8 cellular contexts compared by ENCODE assay signal in the genomic region with DNA sequence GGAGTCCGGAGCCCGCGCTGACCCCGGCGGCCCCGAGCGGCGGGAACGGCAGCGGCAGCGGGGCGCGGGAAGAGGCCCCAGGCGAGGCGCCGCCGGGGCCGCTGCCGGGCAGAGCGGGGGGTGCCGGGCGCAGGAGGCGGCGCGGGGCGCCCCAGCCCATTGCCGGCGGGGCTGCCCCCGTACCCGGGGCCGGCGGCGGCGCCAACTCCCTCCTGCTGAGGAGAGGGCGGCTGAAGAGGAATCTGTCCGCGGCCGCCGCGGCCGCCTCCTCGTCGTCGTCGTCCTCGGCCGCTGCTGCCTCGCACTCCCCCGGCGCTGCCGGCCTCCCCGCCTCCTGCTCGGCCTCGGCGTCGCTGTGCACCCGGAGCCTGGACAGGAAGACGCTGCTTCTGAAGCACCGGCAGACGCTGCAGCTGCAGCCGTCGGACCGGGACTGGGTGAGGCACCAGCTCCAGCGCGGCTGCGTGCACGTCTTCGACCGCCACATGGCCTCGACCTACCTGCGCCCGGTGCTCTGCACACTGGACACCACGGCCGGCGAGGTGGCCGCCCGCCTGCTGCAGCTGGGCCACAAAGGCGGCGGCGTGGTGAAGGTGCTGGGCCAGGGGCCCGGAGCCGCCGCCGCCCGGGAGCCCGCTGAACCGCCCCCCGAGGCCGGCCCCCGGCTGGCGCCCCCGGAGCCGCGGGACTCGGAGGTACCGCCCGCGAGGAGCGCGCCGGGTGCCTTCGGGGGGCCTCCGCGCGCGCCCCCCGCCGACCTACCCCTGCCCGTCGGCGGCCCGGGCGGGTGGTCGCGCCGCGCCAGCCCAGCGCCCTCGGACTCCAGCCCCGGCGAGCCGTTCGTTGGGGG. TPM values are rescaled to one million over a fixed set of nuclear protein-coding genes. Genes with fewer than 3 reads are reported as not detected.
DNase-seq lines count a peak whose midpoint lies in the region; TF ChIP-seq lines count a peak whose summit lies in the region.

No MANE protein-coding gene starts in this region.

- no peak for TF ChIP-seq CTCF in Calu3 (IDR thresholded peaks at IDR 0.05; ENCODE audit: unreplicated experiment)
- no peak for TF ChIP-seq CTCF in GM20000 (IDR thresholded peaks at IDR 0.05; ENCODE audit: extremely low read depth, missing control alignments)
- TF ChIP-seq CTCF in SU-DHL-6 (IDR thresholded peaks at IDR 0.05; ENCODE audit: insufficient read depth, low read length, poor library complexity, severe bottlenecking), result no peak
- no peak for TF ChIP-seq CTCF in adrenal gland (IDR thresholded peaks at IDR 0.05)
- TF ChIP-seq CTCF in left ventricle myocardium inferior (IDR thresholded peaks at IDR 0.05; ENCODE audit: borderline replicate concordance), result no peak

- no peaks in the 10 kb centered on the region for H3K9me3 Mint-ChIP-seq in Calu3 (ENCODE audit: low read depth, unreplicated experiment)

- no peaks in the 10 kb centered on the region for H3K9me2 ChIP-seq in SU-DHL-6 (replicated peaks; ENCODE audit: insufficient read depth, low read length)

- no TSS peak for BruUV-seq in Calu3 (replicated peaks; lab: Mats Ljungman, UMichigan)

- peak overlapping the region; percentile 62 for H3K4me3 ChIP-seq in SU-DHL-6 (ENCODE audit: insufficient read depth, low read length, poor library complexity, severe bottlenecking)
- H3K4me3 ChIP-seq in adrenal gland, result peak overlapping the region in 3 of 4 donors; percentile 57 to 93 (median 67)
- peak overlapping the region; percentile 75 for H3K4me3 ChIP-seq in left ventricle myocardium inferior

- H3K79me2 ChIP-seq in SU-DHL-6 (ENCODE audit: insufficient read depth, low read length), result peaks cover 33% of the 10 kb centered on the region

- TF ChIP-seq POLR2A in adrenal gland (IDR thresholded peaks at IDR 0.05), result peak in 1 of 2 donors; percentile 35

- intact Hi-C loops in Calu3 (cut with micrococcal nuclease; ENCODE audit: unreplicated experiment), result loop anchor here (2.0 to 5.0 kb wide), 8 partner anchors 41 to 389 kb away; partner anchors contain the start of gene TNFRSF11A
- intact Hi-C loops in adrenal gland (cut with DNase I), result loop anchor here (5.0 to 10.0 kb wide), 3 partner anchors 139 to 699 kb away; no protein-coding TSS in a partner anchor
- intact Hi-C loops in left ventricle myocardium inferior (cut with micrococcal nuclease), result loop anchor here (10.0 kb wide), 1 partner anchor 131 kb away; no protein-coding TSS in a partner anchor

- peaks cover 19% of the 10 kb centered on the region; the same call in 1 of the 2 replicates for H3F3A ChIP-seq in SU-DHL-6 (ENCODE audit: insufficient read depth)

- H3K4me1 ChIP-seq in adrenal gland (replicated peaks in 1 of 2) (peaks cover 0 to 19% of the 10 kb centered on the region in 2 donors), left ventricle myocardium inferior (peaks cover 47% of the 10 kb centered on the region)

- no peaks in the 10 kb centered on the region for H3K9me3 ChIP-seq in SU-DHL-6 (ENCODE audit: insufficient read depth, low read length)
- no peaks in the 10 kb centered on the region for H3K9me3 ChIP-seq in adrenal gland (replicated peaks in 1 of 3)
- no peaks in the 10 kb centered on the region for H3K9me3 ChIP-seq in left ventricle myocardium inferior (replicated peaks)

- H3K27ac ChIP-seq in SU-DHL-6 (ENCODE audit: low read depth, low read length) (peak overlapping the region; percentile 46; the same call in 1 of the 2 replicates), adrenal gland (peak overlapping the region in 4 of 5 donors; percentile 85 to 94 (median 92)), left ventricle myocardium inferior (replicated peaks) (peak overlapping the region; percentile 93)

- CTCF ChIA-PET in Calu3 (lab: Charles Lee), result interaction anchor here (1.3 to 2.1 kb wide), 7 partner anchors 85 to 267 kb away, joined by 3 to 12 read pairs (median 4); no protein-coding TSS in a partner anchor

- H3K27me3 ChIP-seq in SU-DHL-6 (ENCODE audit: low read length) (no peaks in the 10 kb centered on the region), adrenal gland (no peaks in the 10 kb centered on the region), left ventricle myocardium inferior (ENCODE audit: low read depth) (no peaks in the 10 kb centered on the region)

- no peaks in the 10 kb centered on the region for H3K36me3 ChIP-seq in SU-DHL-6 (ENCODE audit: low read length)
- H3K36me3 ChIP-seq in adrenal gland (replicated peaks in 1 of 2), result no peaks in the 10 kb centered on the region
- H3K36me3 ChIP-seq in left ventricle myocardium inferior, result no peaks in the 10 kb centered on the region

- H3K4me2 ChIP-seq in SU-DHL-6 (ENCODE audit: low read depth, low read length, poor library complexity, severe bottlenecking), result peak overlapping the region; percentile 70

- peak overlapping the region; percentile 62 for H2AFZ ChIP-seq in SU-DHL-6 (ENCODE audit: low read depth, low read length, severe bottlenecking)

- H3K4me3 Mint-ChIP-seq in Calu3 (ENCODE audit: low read depth, unreplicated experiment), result peak overlapping the region; percentile 80

- no peak overlapping the region for H3K27ac Mint-ChIP-seq in Calu3 (ENCODE audit: unreplicated experiment)

- peak overlapping the region; percentile 62 for H3K9ac ChIP-seq in SU-DHL-6 (ENCODE audit: low read length)

- H3K27me3 Mint-ChIP-seq in Calu3 (ENCODE audit: unreplicated experiment), result no peaks in the 10 kb centered on the region

- DNase-seq in Calu3 (peak; percentile 50), GM20000 (ENCODE audit: low spot score) (peak; percentile 83), HK-2 (ENCODE audit: unreplicated experiment) (peak; percentile 56), adrenal gland (peak; percentile 49 to 78 (median 66)), left ventricle myocardium inferior (peak; percentile 57), renal cortical epithelial cell (ENCODE audit: low read depth) (peak; percentile 19), GDM1 (lab: John Stamatoyannopoulos, UW) (no peak)

- peaks cover 57% of the 10 kb centered on the region for H3K36me3 Mint-ChIP-seq in Calu3 (ENCODE audit: insufficient read depth, unreplicated experiment)

- H4K20me1 ChIP-seq in SU-DHL-6 (ENCODE audit: low read depth, low read length), result peaks cover 30% of the 10 kb centered on the region; the same call in 1 of the 2 replicates

- peaks cover 4% of the 10 kb centered on the region for H3K4me1 Mint-ChIP-seq in Calu3 (ENCODE audit: low read depth, unreplicated experiment)

- 0% methylated on average over 1 to 119 of the region's 123 CpGs; no CpG with 5 or more reads in 1 of the 4 donors for WGBS in adrenal gland, 4 donors

RNA-seq across cellular contexts. Expression of gene PHLPP1, which starts 0.7 kb away (rescaled TPM):
- total RNA-seq in Calu3 (2022) (28.0 and 32.8 TPM in 2 replicates), adrenal gland (10 to 100 TPM; 20.9 to 61.6 (median 48.8) TPM), left ventricle myocardium inferior (5.9 TPM), renal cortical epithelial cell (9.2 and 13.2 TPM in 2 replicates)
- 10 to 100 TPM; 13.8 to 20.9 (median 16.3) TPM for polyA plus RNA-seq in adrenal gland
